ENCODE assay signal across 9 cellular contexts in genomic region chr2:112958428-112959108, GRCh38. TPM values are rescaled to one million over a fixed set of nuclear protein-coding genes. Genes with fewer than 3 reads are reported as not detected.
A peak's percentile ranks its signal among the peaks of the same experiment; 100 is the strongest.
DNase-seq lines count a peak whose midpoint lies in the region; ATAC-seq and TF ChIP-seq lines count a peak whose summit lies in the region.
"Had no signal": no experiment of that assay in that cellular context is flagged by ENCODE, and none has a peak within 500 bp of the region (broad histone marks: within the 10 kb centered on the region; RNA-seq: fewer than 3 reads in every experiment).

No MANE protein-coding gene starts in this region.

- H3K4me1 ChIP-seq in GM23338 (ENCODE audit: insufficient read depth): peaks cover 4% of the 10 kb centered on the region; the same call in 1 of the 2 replicates
- H3K4me1 ChIP-seq in mucosa of descending colon (ENCODE audit: low read depth): no peaks in the 10 kb centered on the region

- intact Hi-C loops in mucosa of descending colon (cut with DNase I, micrococcal nuclease): no loop called here

- ATAC-seq in GM23338 (peak; percentile 92), mucosa of descending colon (peak; percentile 84), GM21528 (IDR thresholded peaks at IDR 0.05; ENCODE audit: low FRiP score, unreplicated experiment) (no peak), HG02571 (IDR thresholded peaks at IDR 0.05; ENCODE audit: unreplicated experiment) (no peak)

- H3K27me3 ChIP-seq in GM23338 (ENCODE audit: insufficient read depth) (no peaks in the 10 kb centered on the region), WERI-Rb-1 (ENCODE audit: insufficient read depth, low read depth, severe bottlenecking) (no peaks in the 10 kb centered on the region)

- no peaks in the 10 kb centered on the region for H3F3A ChIP-seq in GM23338 (replicated peaks; ENCODE audit: low read depth)

- H3K4me2 ChIP-seq in GM23338: peak overlapping the region; percentile 49

- H3K79me2 ChIP-seq in GM23338 (replicated peaks; ENCODE audit: insufficient read depth): no peaks in the 10 kb centered on the region

- peaks cover 2% of the 10 kb centered on the region for H3K27me3 Mint-ChIP-seq in GM23338 (ENCODE audit: insufficient read depth, low read depth, poor library complexity)
- no peaks in the 10 kb centered on the region for H3K27me3 Mint-ChIP-seq in endothelial cell (ENCODE audit: unreplicated experiment)

- no peak overlapping the region for H3K4me3 ChIP-seq in GM23338
- H3K4me3 ChIP-seq in WERI-Rb-1 (ENCODE audit: low read depth, low read length): no peak overlapping the region
- H3K4me3 ChIP-seq in mucosa of descending colon: no peak overlapping the region

- no peak overlapping the region for H3K27ac Mint-ChIP-seq in GM23338
- H3K27ac Mint-ChIP-seq in endothelial cell (ENCODE audit: unreplicated experiment): no peak overlapping the region

- H3K9me3 Mint-ChIP-seq in GM23338 (no peaks in the 10 kb centered on the region), endothelial cell (ENCODE audit: unreplicated experiment) (no peaks in the 10 kb centered on the region)

- TF ChIP-seq CTCF in GM23338 (conservative IDR thresholded peaks at IDR 0.05; ENCODE audit: low read depth in 2 of 2) (peak; percentile 81 to 84), WERI-Rb-1 (IDR thresholded peaks at IDR 0.05; ENCODE audit: low read depth, low read length) (peak; percentile 81), endothelial cell (IDR thresholded peaks at IDR 0.05; ENCODE audit: unreplicated experiment) (peak; percentile 65), mucosa of descending colon (IDR thresholded peaks at IDR 0.05) (peak; percentile 68)

- H3K36me3 Mint-ChIP-seq in GM23338 (ENCODE audit: low read depth): no peaks in the 10 kb centered on the region
- H3K36me3 Mint-ChIP-seq in endothelial cell (ENCODE audit: low read depth, unreplicated experiment): no peaks in the 10 kb centered on the region

- no peaks in the 10 kb centered on the region for H3K9me3 ChIP-seq in WERI-Rb-1 (ENCODE audit: severe bottlenecking)
- no peaks in the 10 kb centered on the region for H3K9me3 ChIP-seq in mucosa of descending colon

- H3K4me3 Mint-ChIP-seq in GM23338 (no peak overlapping the region), endothelial cell (ENCODE audit: unreplicated experiment) (no peak overlapping the region)

- H3K27ac ChIP-seq in GM23338 (ENCODE audit: low read depth) (no peak overlapping the region), WERI-Rb-1 (no peak overlapping the region)

- H3K4me1 Mint-ChIP-seq in GM23338 (no peaks in the 10 kb centered on the region), endothelial cell (ENCODE audit: unreplicated experiment) (no peaks in the 10 kb centered on the region)

- H2AFZ ChIP-seq in GM23338: peak overlapping the region; percentile 88

- no peaks in the 10 kb centered on the region for H3K9me2 ChIP-seq in GM23338 (ENCODE audit: insufficient read depth)

- no peaks in the 10 kb centered on the region for H4K20me1 ChIP-seq in GM23338 (replicated peaks; ENCODE audit: insufficient read depth)

- H3K36me3 ChIP-seq in GM23338 (ENCODE audit: insufficient read depth) (no peaks in the 10 kb centered on the region), WERI-Rb-1 (no peaks in the 10 kb centered on the region), mucosa of descending colon (ENCODE audit: low read depth) (no peaks in the 10 kb centered on the region)

- peak; percentile 45 for DNase-seq in DMS 273 treated with DMSO at 0.1 percent for 48 hours (lab: John Stamatoyannopoulos, UW)
- peak; percentile 76 for DNase-seq in GM23338 (ENCODE audit: low spot score)
- DNase-seq in NCI-H2107 (lab: John Stamatoyannopoulos, UW): peak; percentile 19
- peak; percentile 28 for DNase-seq in WERI-Rb-1
- DNase-seq in endothelial cell (ENCODE audit: low spot score): peak; percentile 40
- DNase-seq in mucosa of descending colon: peak in 1 of 3 donors; percentile 42

TF ChIP-seq in GM23338, 12 proteins besides CTCF, POLR2A, EP300 and RAD21 (continues in another document):
- TF ChIP-seq ZNF114 (CRISPR knock-in tag; IDR thresholded peaks at IDR 0.05) (no peak), ETS1 (IDR thresholded peaks at IDR 0.05) (no peak), CREB1 (CRISPR knock-in tag; IDR thresholded peaks at IDR 0.05; ENCODE audit: low read depth) (no peak), POLR2AphosphoS5 (IDR thresholded peaks at IDR 0.05; ENCODE audit: low read depth) (no peak), EZH2phosphoT487 (IDR thresholded peaks at IDR 0.05; ENCODE audit: unreplicated experiment) (no peak)
- TF ChIP-seq, protein P1, sequence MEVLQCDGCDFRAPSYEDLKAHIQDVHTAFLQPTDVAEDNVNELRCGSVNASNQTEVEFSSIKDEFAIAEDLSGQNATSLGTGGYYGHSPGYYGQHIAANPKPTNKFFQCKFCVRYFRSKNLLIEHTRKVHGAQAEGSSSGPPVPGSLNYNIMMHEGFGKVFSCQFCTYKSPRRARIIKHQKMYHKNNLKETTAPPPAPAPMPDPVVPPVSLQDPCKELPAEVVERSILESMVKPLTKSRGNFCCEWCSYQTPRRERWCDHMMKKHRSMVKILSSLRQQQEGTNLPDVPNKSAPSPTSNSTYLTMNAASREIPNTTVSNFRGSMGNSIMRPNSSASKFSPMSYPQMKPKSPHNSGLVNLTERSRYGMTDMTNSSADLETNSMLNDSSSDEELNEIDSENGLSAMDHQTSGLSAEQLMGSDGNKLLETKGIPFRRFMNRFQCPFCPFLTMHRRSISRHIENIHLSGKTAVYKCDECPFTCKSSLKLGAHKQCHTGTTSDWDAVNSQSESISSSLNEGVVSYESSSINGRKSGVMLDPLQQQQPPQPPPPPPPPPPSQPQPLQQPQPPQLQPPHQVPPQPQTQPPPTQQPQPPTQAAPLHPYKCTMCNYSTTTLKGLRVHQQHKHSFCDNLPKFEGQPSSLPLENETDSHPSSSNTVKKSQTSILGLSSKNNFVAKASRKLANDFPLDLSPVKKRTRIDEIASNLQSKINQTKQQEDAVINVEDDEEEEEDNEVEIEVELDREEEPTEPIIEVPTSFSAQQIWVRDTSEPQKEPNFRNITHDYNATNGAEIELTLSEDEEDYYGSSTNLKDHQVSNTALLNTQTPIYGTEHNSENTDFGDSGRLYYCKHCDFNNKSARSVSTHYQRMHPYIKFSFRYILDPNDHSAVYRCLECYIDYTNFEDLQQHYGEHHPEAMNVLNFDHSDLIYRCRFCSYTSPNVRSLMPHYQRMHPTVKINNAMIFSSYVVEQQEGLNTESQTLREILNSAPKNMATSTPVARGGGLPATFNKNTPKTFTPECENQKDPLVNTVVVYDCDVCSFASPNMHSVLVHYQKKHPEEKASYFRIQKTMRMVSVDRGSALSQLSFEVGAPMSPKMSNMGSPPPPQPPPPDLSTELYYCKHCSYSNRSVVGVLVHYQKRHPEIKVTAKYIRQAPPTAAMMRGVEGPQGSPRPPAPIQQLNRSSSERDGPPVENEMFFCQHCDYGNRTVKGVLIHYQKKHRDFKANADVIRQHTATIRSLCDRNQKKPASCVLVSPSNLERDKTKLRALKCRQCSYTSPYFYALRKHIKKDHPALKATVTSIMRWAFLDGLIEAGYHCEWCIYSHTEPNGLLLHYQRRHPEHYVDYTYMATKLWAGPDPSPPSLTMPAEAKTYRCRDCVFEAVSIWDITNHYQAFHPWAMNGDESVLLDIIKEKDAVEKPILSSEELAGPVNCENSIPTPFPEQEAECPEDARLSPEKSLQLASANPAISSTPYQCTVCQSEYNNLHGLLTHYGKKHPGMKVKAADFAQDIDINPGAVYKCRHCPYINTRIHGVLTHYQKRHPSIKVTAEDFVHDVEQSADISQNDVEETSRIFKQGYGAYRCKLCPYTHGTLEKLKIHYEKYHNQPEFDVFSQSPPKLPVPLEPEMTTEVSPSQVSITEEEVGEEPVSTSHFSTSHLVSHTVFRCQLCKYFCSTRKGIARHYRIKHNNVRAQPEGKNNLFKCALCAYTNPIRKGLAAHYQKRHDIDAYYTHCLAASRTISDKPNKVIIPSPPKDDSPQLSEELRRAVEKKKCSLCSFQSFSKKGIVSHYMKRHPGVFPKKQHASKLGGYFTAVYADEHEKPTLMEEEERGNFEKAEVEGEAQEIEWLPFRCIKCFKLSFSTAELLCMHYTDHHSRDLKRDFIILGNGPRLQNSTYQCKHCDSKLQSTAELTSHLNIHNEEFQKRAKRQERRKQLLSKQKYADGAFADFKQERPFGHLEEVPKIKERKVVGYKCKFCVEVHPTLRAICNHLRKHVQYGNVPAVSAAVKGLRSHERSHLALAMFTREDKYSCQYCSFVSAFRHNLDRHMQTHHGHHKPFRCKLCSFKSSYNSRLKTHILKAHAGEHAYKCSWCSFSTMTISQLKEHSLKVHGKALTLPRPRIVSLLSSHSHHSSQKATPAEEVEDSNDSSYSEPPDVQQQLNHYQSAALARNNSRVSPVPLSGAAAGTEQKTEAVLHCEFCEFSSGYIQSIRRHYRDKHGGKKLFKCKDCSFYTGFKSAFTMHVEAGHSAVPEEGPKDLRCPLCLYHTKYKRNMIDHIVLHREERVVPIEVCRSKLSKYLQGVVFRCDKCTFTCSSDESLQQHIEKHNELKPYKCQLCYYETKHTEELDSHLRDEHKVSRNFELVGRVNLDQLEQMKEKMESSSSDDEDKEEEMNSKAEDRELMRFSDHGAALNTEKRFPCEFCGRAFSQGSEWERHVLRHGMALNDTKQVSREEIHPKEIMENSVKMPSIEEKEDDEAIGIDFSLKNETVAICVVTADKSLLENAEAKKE (CRISPR knock-in tag; IDR thresholded peaks at IDR 0.05): no peak

RNA-seq across cellular contexts. Expression of gene IL36G, which starts 19.2 kb away (rescaled TPM):
- 0.70 TPM in 1 of 2 replicates, not detected in the other for total RNA-seq in GM23338 (2014; rRNA removed; shearing (Covaris generic))
- not detected in 2 replicates for polyA plus RNA-seq in GM23338 (2016; fragmentation: Nextera tagmentation; extraction: Ambion mirVana)
- total RNA-seq in endothelial cell (ENCODE audit: unreplicated experiment): not detected
- not detected for total RNA-seq in mucosa of descending colon
- total RNA-seq: activated CD8-positive, alpha-beta memory T cell treated with anti-CD3 and anti-CD28 coated beads for 36 hours had no signal

RNA-seq across cellular contexts. Expression of gene IL36A, which starts 46.7 kb away (rescaled TPM):
- not detected in 2 replicates for total RNA-seq in GM23338 (2014; rRNA removed; shearing (Covaris generic))
- not detected in 2 replicates for polyA plus RNA-seq in GM23338 (2016; fragmentation: Nextera tagmentation; extraction: Ambion mirVana)
- total RNA-seq in endothelial cell (ENCODE audit: unreplicated experiment) (not detected), mucosa of descending colon (not detected)
- total RNA-seq: activated CD8-positive, alpha-beta memory T cell treated with anti-CD3 and anti-CD28 coated beads for 36 hours had no signal

RNA-seq across cellular contexts. Expression of gene IL37, which starts 47.6 kb away (rescaled TPM):
- not detected in 2 replicates for total RNA-seq in GM23338 (2014; rRNA removed; shearing (Covaris generic))
- polyA plus RNA-seq in GM23338 (2016; fragmentation: Nextera tagmentation; extraction: Ambion mirVana): not detected in 2 replicates
- total RNA-seq in endothelial cell (ENCODE audit: unreplicated experiment) (not detected), mucosa of descending colon (under 1 TPM in 2 of 3 donors, not detected in 1; 0.67 to 0.82 TPM)
- total RNA-seq: activated CD8-positive, alpha-beta memory T cell treated with anti-CD3 and anti-CD28 coated beads for 36 hours had no signal

Comparison
In these comparisons a context has a peak if more than half of its experiments do, and no peak if none do; other contexts are left out.
1. ATAC-seq: peak in GM23338 (single experiment) and mucosa of descending colon (single experiment); none in GM21528 (single experiment) and HG02571 (single experiment).
2. Peak in every context shown above with its lines, with median percentiles within 50 percentile points of each other: CTCF ChIP-seq.